ENCODE assay signal across 9 cellular contexts in genomic region chr11:65292866-65293265, GRCh38. TPM values are rescaled to one million over a fixed set of nuclear protein-coding genes. Genes with fewer than 3 reads are reported as not detected.
A peak's percentile ranks its signal among the peaks of the same experiment; 100 is the strongest.
DNase-seq lines count a peak whose midpoint lies in the region; ATAC-seq and TF ChIP-seq lines count a peak whose summit lies in the region.
"Had no signal": no experiment of that assay in that cellular context is flagged by ENCODE, and none has a peak within 500 bp of the region (broad histone marks: within the 10 kb centered on the region; RNA-seq: fewer than 3 reads in every experiment).

No MANE protein-coding gene starts in this region.

- no peaks in the 10 kb centered on the region for H3K27me3 ChIP-seq in RWPE2 (ENCODE audit: insufficient read depth, poor library complexity, severe bottlenecking)
- H3K27me3 ChIP-seq in skeletal muscle satellite cell (ENCODE audit: control insufficient read depth, insufficient read depth, low read length): no peaks in the 10 kb centered on the region

- no peaks in the 10 kb centered on the region for H3K9me3 ChIP-seq in RWPE2 (ENCODE audit: severe bottlenecking)
- H3K9me3 ChIP-seq in skeletal muscle satellite cell (replicated peaks; ENCODE audit: low read length): no peaks in the 10 kb centered on the region

- peak overlapping the region; percentile 80 for H3K4me2 ChIP-seq in skeletal muscle satellite cell (ENCODE audit: low read length)

- no peak overlapping the region for H3K4me3 ChIP-seq in RWPE2 (ENCODE audit: severe bottlenecking)
- no peak overlapping the region for H3K4me3 ChIP-seq in skeletal muscle satellite cell (ENCODE audit: low read length)

- H3K9me3 Mint-ChIP-seq in glutamatergic neuron (ENCODE audit: unreplicated experiment): peaks cover 12% of the 10 kb centered on the region

- peak overlapping the region; percentile 49 for H3K4me3 Mint-ChIP-seq in glutamatergic neuron (ENCODE audit: unreplicated experiment)

- ATAC-seq in RWPE2 (ENCODE audit: low read depth) (no peak), GM19328 (IDR thresholded peaks at IDR 0.05; ENCODE audit: unreplicated experiment) (no peak)
- ATAC-seq: Panc1 had no signal

- H3K36me3 ChIP-seq in RWPE2 (ENCODE audit: low read depth) (peaks cover 84% of the 10 kb centered on the region), skeletal muscle satellite cell (ENCODE audit: insufficient read depth, low read length) (peaks cover 32% of the 10 kb centered on the region)

- TF ChIP-seq CTCF in RWPE2 (IDR thresholded peaks at IDR 0.05; ENCODE audit: poor library complexity, severe bottlenecking): no peak
- no peak for TF ChIP-seq CTCF in glutamatergic neuron (IDR thresholded peaks at IDR 0.05; ENCODE audit: partially characterized antibody, unreplicated experiment)

- H3K4me1 Mint-ChIP-seq in glutamatergic neuron (ENCODE audit: low read depth, unreplicated experiment): peaks cover 64% of the 10 kb centered on the region

- peak; percentile 33 for DNase-seq in GF-D8 (lab: John Stamatoyannopoulos, UW)
- DNase-seq in RWPE2 (ENCODE audit: low spot score): no peak
- no peak for DNase-seq in glutamatergic neuron
- DNase-seq in AG08395 (ENCODE audit: low spot score): no peak
- DNase-seq in NCI-H2227 treated with DMSO at 0.1 percent for 48 hours (lab: John Stamatoyannopoulos, UW): no peak
- DNase-seq in activated naive CD4-positive, alpha-beta T cell treated with anti-CD3 and anti-CD28 coated beads, Interleukin-2, amount 50 U/mL, for 16 hours: no peak

- peaks cover 5% of the 10 kb centered on the region for H3K36me3 Mint-ChIP-seq in glutamatergic neuron (ENCODE audit: unreplicated experiment)

- H3K9ac ChIP-seq in skeletal muscle satellite cell (ENCODE audit: low read depth, low read length): peak overlapping the region; percentile 86

- peaks cover 14% of the 10 kb centered on the region for H3K4me1 ChIP-seq in RWPE2 (ENCODE audit: insufficient read depth, poor library complexity, severe bottlenecking)
- H3K4me1 ChIP-seq in skeletal muscle satellite cell (ENCODE audit: control insufficient read depth, insufficient read depth, low read length): peaks cover 50% of the 10 kb centered on the region

- peaks cover 9% of the 10 kb centered on the region for H3K27me3 Mint-ChIP-seq in glutamatergic neuron (ENCODE audit: unreplicated experiment)

- peak overlapping the region; percentile 51 for H3K27ac ChIP-seq in RWPE2 (ENCODE audit: poor library complexity, severe bottlenecking)

- H3K27ac Mint-ChIP-seq in glutamatergic neuron (ENCODE audit: unreplicated experiment): peak overlapping the region; percentile 76

RNA-seq across cellular contexts. Expression of gene CDC42EP2, which starts 21.8 kb away (rescaled TPM):
- total RNA-seq in glutamatergic neuron (ENCODE audit: unreplicated experiment): 23.5 TPM
- 18.0 and 36.9 TPM in 2 replicates for total RNA-seq in skeletal muscle satellite cell (2012; rRNA removed)

RNA-seq across cellular contexts. Expression of gene POLA2, which starts 31.1 kb away (rescaled TPM):
- total RNA-seq in glutamatergic neuron (ENCODE audit: unreplicated experiment): 8.6 TPM
- total RNA-seq in skeletal muscle satellite cell (2012; rRNA removed): 6.6 and 12.7 TPM in 2 replicates

RNA-seq across cellular contexts. Expression of gene DPF2, which starts 40.8 kb away (rescaled TPM):
- total RNA-seq in glutamatergic neuron (ENCODE audit: unreplicated experiment): 121 TPM
- total RNA-seq in skeletal muscle satellite cell (2012; rRNA removed): 32.3 and 34.5 TPM in 2 replicates
